In genomic region chr3:124325248-124325647, GRCh38 we compare ENCODE assay signal across 24 cellular contexts.
"Had no signal": no experiment of that assay in that cellular context is flagged by ENCODE, and none has a peak within 500 bp of the region (broad histone marks: within the 10 kb centered on the region; RNA-seq: fewer than 3 reads in every experiment).

No MANE protein-coding gene starts in this region.

- H3K4me1 Mint-ChIP-seq: immature natural killer cell, naive B cell had no signal

- H3K27ac ChIP-seq: colonic mucosa, esophagus squamous epithelium, gastrocnemius medialis, heart left ventricle, hepatocyte, left lung, lower lobe of right lung had no signal

- H3K27me3 Mint-ChIP-seq: naive B cell had no signal

- H3K36me3 ChIP-seq: colonic mucosa, esophagus squamous epithelium, gastrocnemius medialis, left lung, lower lobe of right lung had no signal

- H3K4me1 ChIP-seq: colonic mucosa, esophagus squamous epithelium, gastrocnemius medialis, left lung, lower lobe of right lung had no signal

- H3K9me3 ChIP-seq: colonic mucosa, esophagus squamous epithelium, gastrocnemius medialis, heart left ventricle, left lung, lower lobe of right lung, mucosa of descending colon had no signal

- H3K36me3 Mint-ChIP-seq: immature natural killer cell, naive B cell had no signal

- DNase-seq: colonic mucosa; cortex of kidney; effector CD8-positive, alpha-beta T cell; effector memory CD8-positive, alpha-beta T cell; esophagus squamous epithelium; foreskin fibroblast; foreskin melanocyte; gastrocnemius medialis; heart left ventricle; hypothalamus; immature natural killer cell; islet precursor cell; kidney; kidney glomerular epithelial cell; left cardiac atrium; left lung; left ventricle myocardium superior; lower lobe of right lung; mesenchymal stem cell; mucosa of descending colon; naive B cell had no signal

- H3K4me3 Mint-ChIP-seq: dendritic cell treated with granulocyte-macrophage colony-stimulating factor and Interleukin-4, amounts not matched to agents 40 ng/mL and 50 ng/mL, for 4 days; effector memory CD8-positive, alpha-beta T cell; immature natural killer cell; mesothelial cell of epicardium; naive B cell had no signal

- H3K4me3 ChIP-seq: colonic mucosa, esophagus squamous epithelium, gastrocnemius medialis, heart left ventricle, hepatocyte, left lung, lower lobe of right lung, mucosa of descending colon had no signal

- H3K9me3 Mint-ChIP-seq: dendritic cell treated with granulocyte-macrophage colony-stimulating factor and Interleukin-4, amounts not matched to agents 40 ng/mL and 50 ng/mL, for 4 days; effector memory CD8-positive, alpha-beta T cell; immature natural killer cell; mesothelial cell of epicardium; naive B cell had no signal

- H3K27ac Mint-ChIP-seq: dendritic cell treated with granulocyte-macrophage colony-stimulating factor and Interleukin-4, amounts not matched to agents 40 ng/mL and 50 ng/mL, for 4 days; effector memory CD8-positive, alpha-beta T cell; immature natural killer cell; mesothelial cell of epicardium had no signal

- H3K27me3 ChIP-seq: colonic mucosa, gastrocnemius medialis, heart left ventricle, hepatocyte, left lung had no signal
